ENCODE assay signal across 1 cellular context in the genomic region with DNA sequence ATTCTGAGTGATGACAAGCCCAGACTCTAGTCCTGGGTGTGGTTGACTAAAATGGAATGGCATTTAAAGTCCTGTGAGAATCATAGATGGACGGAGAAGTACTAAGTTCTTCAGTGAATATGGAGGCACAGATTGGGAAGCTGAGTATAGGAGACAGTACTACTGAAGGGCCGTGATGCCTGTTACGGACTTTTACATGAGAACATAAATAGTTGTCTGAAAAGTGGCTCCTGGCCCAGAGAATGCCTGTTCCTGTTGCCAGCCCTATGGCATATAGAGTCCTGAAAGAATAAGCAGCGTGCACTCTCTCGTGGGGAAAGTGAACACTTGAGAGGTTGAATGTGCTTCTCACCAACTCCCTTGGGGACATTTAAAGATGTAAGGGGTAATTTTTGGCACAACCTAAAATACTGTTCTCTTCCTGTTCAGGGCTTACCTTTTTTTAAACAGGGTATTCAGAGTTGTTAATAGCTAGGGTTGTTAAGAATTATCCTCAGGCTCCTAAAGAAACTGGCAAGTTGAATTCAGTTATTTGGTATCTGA.
TF ChIP-seq lines count a peak whose summit lies in the region.

No MANE protein-coding gene starts in this region.

TF ChIP-seq in HepG2, 621 proteins besides CTCF, POLR2A, EP300 and RAD21:
- TF ChIP-seq CBX1 (IDR thresholded peaks at IDR 0.05; ENCODE audit: low read depth), result no peak
- TF ChIP-seq ESRRA (CRISPR knock-in tag; IDR thresholded peaks at IDR 0.05; ENCODE audit: low read depth), result no peak
- TF ChIP-seq, protein P1, sequence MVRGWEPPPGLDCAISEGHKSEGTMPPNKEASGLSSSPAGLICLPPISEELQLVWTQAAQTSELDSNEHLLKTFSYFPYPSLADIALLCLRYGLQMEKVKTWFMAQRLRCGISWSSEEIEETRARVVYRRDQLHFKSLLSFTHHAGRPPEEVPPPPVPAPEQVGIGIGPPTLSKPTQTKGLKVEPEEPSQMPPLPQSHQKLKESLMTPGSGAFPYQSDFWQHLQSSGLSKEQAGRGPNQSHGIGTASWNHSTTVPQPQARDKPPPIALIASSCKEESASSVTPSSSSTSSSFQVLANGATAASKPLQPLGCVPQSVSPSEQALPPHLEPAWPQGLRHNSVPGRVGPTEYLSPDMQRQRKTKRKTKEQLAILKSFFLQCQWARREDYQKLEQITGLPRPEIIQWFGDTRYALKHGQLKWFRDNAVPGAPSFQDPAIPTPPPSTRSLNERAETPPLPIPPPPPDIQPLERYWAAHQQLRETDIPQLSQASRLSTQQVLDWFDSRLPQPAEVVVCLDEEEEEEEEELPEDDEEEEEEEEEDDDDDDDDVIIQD (CRISPR knock-in tag; IDR thresholded peaks at IDR 0.05; ENCODE audit: low read depth), result no peak
- no peak for TF ChIP-seq ZNF776 (CRISPR knock-in tag; IDR thresholded peaks at IDR 0.05)
- TF ChIP-seq SMYD3 (CRISPR knock-in tag; IDR thresholded peaks at IDR 0.05), result no peak
- TF ChIP-seq, protein P2, sequence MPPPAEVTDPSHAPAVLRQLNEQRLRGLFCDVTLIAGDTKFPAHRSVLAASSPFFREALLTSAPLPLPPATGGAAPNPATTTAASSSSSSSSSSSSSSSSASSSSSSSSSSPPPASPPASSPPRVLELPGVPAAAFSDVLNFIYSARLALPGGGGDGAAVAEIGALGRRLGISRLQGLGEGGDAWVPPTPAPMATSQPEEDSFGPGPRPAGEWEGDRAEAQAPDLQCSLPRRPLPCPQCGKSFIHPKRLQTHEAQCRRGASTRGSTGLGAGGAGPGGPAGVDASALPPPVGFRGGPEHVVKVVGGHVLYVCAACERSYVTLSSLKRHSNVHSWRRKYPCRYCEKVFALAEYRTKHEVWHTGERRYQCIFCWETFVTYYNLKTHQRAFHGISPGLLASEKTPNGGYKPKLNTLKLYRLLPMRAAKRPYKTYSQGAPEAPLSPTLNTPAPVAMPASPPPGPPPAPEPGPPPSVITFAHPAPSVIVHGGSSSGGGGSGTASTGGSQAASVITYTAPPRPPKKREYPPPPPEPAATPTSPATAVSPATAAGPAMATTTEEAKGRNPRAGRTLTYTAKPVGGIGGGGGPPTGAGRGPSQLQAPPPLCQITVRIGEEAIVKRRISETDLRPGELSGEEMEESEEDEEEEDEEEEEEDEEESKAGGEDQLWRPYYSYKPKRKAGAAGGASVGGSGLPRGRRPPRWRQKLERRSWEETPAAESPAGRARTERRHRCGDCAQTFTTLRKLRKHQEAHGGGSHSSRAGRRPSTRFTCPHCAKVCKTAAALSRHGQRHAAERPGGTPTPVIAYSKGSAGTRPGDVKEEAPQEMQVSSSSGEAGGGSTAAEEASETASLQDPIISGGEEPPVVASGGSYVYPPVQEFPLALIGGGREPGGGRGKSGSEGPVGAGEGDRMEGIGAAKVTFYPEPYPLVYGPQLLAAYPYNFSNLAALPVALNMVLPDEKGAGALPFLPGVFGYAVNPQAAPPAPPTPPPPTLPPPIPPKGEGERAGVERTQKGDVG (CRISPR knock-in tag; IDR thresholded peaks at IDR 0.05; ENCODE audit: borderline replicate concordance), result no peak
